Comparison of ENCODE assay signal across 1 cellular context in genomic region chr17:50919321-50920040, GRCh38.
TF ChIP-seq lines count a peak whose summit lies in the region.

No MANE protein-coding gene starts in this region.

TF ChIP-seq in HepG2, 621 proteins besides CTCF, POLR2A, EP300 and RAD21 (continued from another document and continues in another):
- no peak for TF ChIP-seq ZNF740 (CRISPR knock-in tag; IDR thresholded peaks at IDR 0.05)
- no peak for TF ChIP-seq ZNF33A (CRISPR knock-in tag; IDR thresholded peaks at IDR 0.05; ENCODE audit: borderline replicate concordance)
- TF ChIP-seq ARID2 (CRISPR knock-in tag; IDR thresholded peaks at IDR 0.05; ENCODE audit: borderline replicate concordance): no peak
- TF ChIP-seq KLF15 (CRISPR knock-in tag; IDR thresholded peaks at IDR 0.05; ENCODE audit: borderline replicate concordance): no peak; the same call in 1 of the 2 replicates
- no peak for TF ChIP-seq JUND (CRISPR knock-in tag; IDR thresholded peaks at IDR 0.05)
- TF ChIP-seq IKZF1 (IDR thresholded peaks at IDR 0.05): no peak
- TF ChIP-seq ZNF225 (CRISPR knock-in tag; IDR thresholded peaks at IDR 0.05): peak; percentile 92; the same call in 1 of the 2 replicates
- no peak for TF ChIP-seq POLR2AphosphoS2 (IDR thresholded peaks at IDR 0.05; ENCODE audit: low read depth, low read length)
- no peak for TF ChIP-seq NFIC (IDR thresholded peaks at IDR 0.05; ENCODE audit: low read length)
- TF ChIP-seq AGO1 (IDR thresholded peaks at IDR 0.05; ENCODE audit: low read depth, low read length, poor library complexity, severe bottlenecking): peak; percentile 65
- TF ChIP-seq RAD51 (IDR thresholded peaks at IDR 0.05; ENCODE audit: borderline replicate concordance): no peak
- peak; percentile 31; the same call in 1 of the 2 replicates for TF ChIP-seq ZMYM4 (CRISPR knock-in tag; IDR thresholded peaks at IDR 0.05)
- TF ChIP-seq ZNF331 (CRISPR knock-in tag; IDR thresholded peaks at IDR 0.05): no peak; the same call in 1 of the 2 replicates
- TF ChIP-seq NR3C1 (CRISPR knock-in tag; IDR thresholded peaks at IDR 0.05): no peak
- TF ChIP-seq HMGXB4 (CRISPR knock-in tag; IDR thresholded peaks at IDR 0.05; ENCODE audit: borderline replicate concordance in 1 of 2, low read depth in 1 of 2): peak in 1 of 2 experiments; percentile 68; a peak in 2 of 4 replicates
- no peak for TF ChIP-seq SP1 (IDR thresholded peaks at IDR 0.05)
- TF ChIP-seq SP1 (CRISPR knock-in tag; IDR thresholded peaks at IDR 0.05): no peak
- TF ChIP-seq ZNF337 (CRISPR knock-in tag; IDR thresholded peaks at IDR 0.05; ENCODE audit: borderline replicate concordance, low read depth): 0 out of 2 replicates have a peak, but pooled peaks have one; percentile 36
- TF ChIP-seq NFIB (CRISPR knock-in tag; IDR thresholded peaks at IDR 0.05; ENCODE audit: borderline replicate concordance): no peak
- TF ChIP-seq SRSF1 (optimal IDR thresholded peaks at IDR 0.05; ENCODE audit: low read depth, low read length): peak; percentile 51
- TF ChIP-seq MEIS1 (CRISPR knock-in tag; IDR thresholded peaks at IDR 0.05; ENCODE audit: borderline replicate concordance): peak; percentile 37; the same call in 1 of the 2 replicates
- TF ChIP-seq PITX1 (CRISPR knock-in tag; IDR thresholded peaks at IDR 0.05): no peak
- TF ChIP-seq USF2 (IDR thresholded peaks at IDR 0.05; ENCODE audit: low read depth, low read length): no peak
- 0 out of 2 replicates have a peak, but pooled peaks have one; percentile 16 for TF ChIP-seq USF2 (CRISPR knock-in tag; IDR thresholded peaks at IDR 0.05; ENCODE audit: borderline replicate concordance)
- peak; percentile 67; the same call in 1 of the 2 replicates for TF ChIP-seq AHDC1 (CRISPR knock-in tag; IDR thresholded peaks at IDR 0.05; ENCODE audit: borderline replicate concordance)
- TF ChIP-seq ZNF580 (CRISPR knock-in tag; IDR thresholded peaks at IDR 0.05; ENCODE audit: borderline replicate concordance, low read depth): no peak
- no peak for TF ChIP-seq ZBTB26 (CRISPR knock-in tag; IDR thresholded peaks at IDR 0.05; ENCODE audit: borderline replicate concordance)
- no peak for TF ChIP-seq ARNT (IDR thresholded peaks at IDR 0.05)
- no peak for TF ChIP-seq SOX6 (IDR thresholded peaks at IDR 0.05)
- TF ChIP-seq SOX6 (CRISPR knock-in tag; IDR thresholded peaks at IDR 0.05): peak; percentile 58
- TF ChIP-seq CAMTA2 (CRISPR knock-in tag; IDR thresholded peaks at IDR 0.05; ENCODE audit: borderline replicate concordance): no peak
- TF ChIP-seq ZNF550 (CRISPR knock-in tag; IDR thresholded peaks at IDR 0.05; ENCODE audit: borderline replicate concordance): no peak
- TF ChIP-seq MATR3 (CRISPR knock-in tag; IDR thresholded peaks at IDR 0.05): no peak
- no peak for TF ChIP-seq ASH2L (IDR thresholded peaks at IDR 0.05; ENCODE audit: insufficient read length, low read depth, low read length)
- no peak for TF ChIP-seq E2F2 (CRISPR knock-in tag; IDR thresholded peaks at IDR 0.05; ENCODE audit: borderline replicate concordance)
- no peak for TF ChIP-seq CSRNP1 (CRISPR knock-in tag; IDR thresholded peaks at IDR 0.05)
- peak; percentile 80 for TF ChIP-seq ESRRA (CRISPR knock-in tag; IDR thresholded peaks at IDR 0.05; ENCODE audit: low read depth)
- no peak for TF ChIP-seq ZC3H13 (CRISPR knock-in tag; IDR thresholded peaks at IDR 0.05)
- peak; percentile 86 for TF ChIP-seq PAXIP1 (CRISPR knock-in tag; conservative IDR thresholded peaks at IDR 0.05)
- 0 out of 2 replicates have a peak, but pooled peaks have one; percentile 6 for TF ChIP-seq EED (CRISPR knock-in tag; IDR thresholded peaks at IDR 0.05)
- TF ChIP-seq ZNF746 (CRISPR knock-in tag; IDR thresholded peaks at IDR 0.05): no peak
- no peak for TF ChIP-seq ZNF747 (CRISPR knock-in tag; IDR thresholded peaks at IDR 0.05; ENCODE audit: borderline replicate concordance)
- no peak; the same call in 1 of the 2 replicates for TF ChIP-seq MYC (CRISPR knock-in tag; IDR thresholded peaks at IDR 0.05; ENCODE audit: borderline replicate concordance)
- no peak for TF ChIP-seq TGIF2 (CRISPR knock-in tag; IDR thresholded peaks at IDR 0.05)
- TF ChIP-seq MIXL1 (CRISPR knock-in tag; IDR thresholded peaks at IDR 0.05): no peak
- no peak for TF ChIP-seq BRCA1 (CRISPR knock-in tag; IDR thresholded peaks at IDR 0.05)
- no peak for TF ChIP-seq SCMH1 (CRISPR knock-in tag; IDR thresholded peaks at IDR 0.05; ENCODE audit: borderline replicate concordance)
- TF ChIP-seq ZNF333 (CRISPR knock-in tag; IDR thresholded peaks at IDR 0.05; ENCODE audit: borderline replicate concordance): 0 out of 2 replicates have a peak, but pooled peaks have one; percentile 60
